Comparison of ENCODE assay signal across 8 cellular contexts in genomic region chr1:39102537-39103320, GRCh38.
DNase-seq lines count a peak whose midpoint lies in the region; ATAC-seq and TF ChIP-seq lines count a peak whose summit lies in the region.

No MANE protein-coding gene starts in this region.

- H3K9me3 Mint-ChIP-seq in activated B cell treated with CpG ODN at 0.5 μM for 24 hours, result no peaks in the 10 kb centered on the region

- peak overlapping the region; percentile 89 for H3K27ac Mint-ChIP-seq in activated B cell treated with CpG ODN at 0.5 μM for 24 hours

- ATAC-seq in activated B cell treated with CpG ODN at 0.5 μM for 24 hours (ENCODE audit: low read depth) (peak; percentile 61), HG03442 (IDR thresholded peaks at IDR 0.05; ENCODE audit: unreplicated experiment) (no peak), HG02840 (IDR thresholded peaks at IDR 0.05; ENCODE audit: low FRiP score, unreplicated experiment) (no peak)

- H3K4me1 Mint-ChIP-seq in activated B cell treated with CpG ODN at 0.5 μM for 24 hours, result peaks cover 37% of the 10 kb centered on the region

- POLR2A ChIA-PET in HEK293T (lab: Yijun Ruan, JAX), result interaction anchor here (1.4 kb wide), 1 partner anchor 62 kb away, joined by 3 read pairs; no protein-coding TSS in a partner anchor
- POLR2A ChIA-PET in activated B cell treated with CpG ODN at 0.5 μM for 24 hours (lab: Charles Lee), result interaction anchor here (0.6 to 2.2 kb wide), 7 partner anchors 82 to 239 kb away, joined by 3 to 14 read pairs (median 8); no protein-coding TSS in a partner anchor

- CTCF ChIA-PET in HEK293T (lab: Yijun Ruan, JAX), result interaction anchor here (0.7 to 2.2 kb wide), 3 partner anchors 89 to 571 kb away, joined by 3 to 17 read pairs (median 3); no protein-coding TSS in a partner anchor
- CTCF ChIA-PET in activated B cell treated with CpG ODN at 0.5 μM for 24 hours (lab: Charles Lee), result interaction anchor here (0.6 to 3.2 kb wide), 16 partner anchors 74 to 372 kb away, joined by 3 to 30 read pairs (median 4); no protein-coding TSS in a partner anchor

- peak overlapping the region; percentile 73 for H3K4me3 Mint-ChIP-seq in activated B cell treated with CpG ODN at 0.5 μM for 24 hours

- peaks cover 6% of the 10 kb centered on the region for H3K36me3 Mint-ChIP-seq in activated B cell treated with CpG ODN at 0.5 μM for 24 hours (ENCODE audit: low read depth)

- intact Hi-C loops in activated B cell treated with CpG ODN at 0.5 μM for 24 hours (cut with micrococcal nuclease), result loop anchor here (1.0 to 10.0 kb wide), 8 partner anchors 16 to 1628 kb away; partner anchors contain the start of genes AKIRIN1 and ZC3H12A

- no peaks in the 10 kb centered on the region for H3K27me3 Mint-ChIP-seq in activated B cell treated with CpG ODN at 0.5 μM for 24 hours

- peak; percentile 86 for DNase-seq in DMS53 treated with DMSO at 0.1 percent for 48 hours (lab: John Stamatoyannopoulos, UW; ENCODE audit: unreplicated experiment)
- peak; percentile 66 for DNase-seq in HEK293T (ENCODE audit: extremely low spot score)
- DNase-seq in NCI-H345 (lab: John Stamatoyannopoulos, UW), result peak; percentile 56
- DNase-seq in activated B cell treated with CpG ODN at 0.5 μM for 24 hours, result peak; percentile 46
- peak; percentile 80 for DNase-seq in fibroblast of gingiva (ENCODE audit: low read depth)
- peak; percentile 79 for DNase-seq in myocyte (ENCODE audit: low read depth)

- no peak for TF ChIP-seq CTCF in activated B cell treated with CpG ODN at 0.5 μM for 24 hours (IDR thresholded peaks at IDR 0.05)

TF ChIP-seq in HEK293T, 16 proteins besides CTCF, POLR2A, EP300 and RAD21:
- no peak for TF ChIP-seq FOXM1 (IDR thresholded peaks at IDR 0.05; ENCODE audit: borderline replicate concordance)
- TF ChIP-seq NFRKB (IDR thresholded peaks at IDR 0.05), result no peak
- no peak for TF ChIP-seq ELF4 (IDR thresholded peaks at IDR 0.05)
- TF ChIP-seq BHLHE40 (IDR thresholded peaks at IDR 0.05; ENCODE audit: borderline replicate concordance), result no peak
- no peak for TF ChIP-seq TARDBP (IDR thresholded peaks at IDR 0.05)
- no peak for TF ChIP-seq FOXK2 (IDR thresholded peaks at IDR 0.05)
TF ChIP-seq in HEK293T: peak in this region for 0.
